1 cellular context compared by ENCODE assay signal in the genomic region with DNA sequence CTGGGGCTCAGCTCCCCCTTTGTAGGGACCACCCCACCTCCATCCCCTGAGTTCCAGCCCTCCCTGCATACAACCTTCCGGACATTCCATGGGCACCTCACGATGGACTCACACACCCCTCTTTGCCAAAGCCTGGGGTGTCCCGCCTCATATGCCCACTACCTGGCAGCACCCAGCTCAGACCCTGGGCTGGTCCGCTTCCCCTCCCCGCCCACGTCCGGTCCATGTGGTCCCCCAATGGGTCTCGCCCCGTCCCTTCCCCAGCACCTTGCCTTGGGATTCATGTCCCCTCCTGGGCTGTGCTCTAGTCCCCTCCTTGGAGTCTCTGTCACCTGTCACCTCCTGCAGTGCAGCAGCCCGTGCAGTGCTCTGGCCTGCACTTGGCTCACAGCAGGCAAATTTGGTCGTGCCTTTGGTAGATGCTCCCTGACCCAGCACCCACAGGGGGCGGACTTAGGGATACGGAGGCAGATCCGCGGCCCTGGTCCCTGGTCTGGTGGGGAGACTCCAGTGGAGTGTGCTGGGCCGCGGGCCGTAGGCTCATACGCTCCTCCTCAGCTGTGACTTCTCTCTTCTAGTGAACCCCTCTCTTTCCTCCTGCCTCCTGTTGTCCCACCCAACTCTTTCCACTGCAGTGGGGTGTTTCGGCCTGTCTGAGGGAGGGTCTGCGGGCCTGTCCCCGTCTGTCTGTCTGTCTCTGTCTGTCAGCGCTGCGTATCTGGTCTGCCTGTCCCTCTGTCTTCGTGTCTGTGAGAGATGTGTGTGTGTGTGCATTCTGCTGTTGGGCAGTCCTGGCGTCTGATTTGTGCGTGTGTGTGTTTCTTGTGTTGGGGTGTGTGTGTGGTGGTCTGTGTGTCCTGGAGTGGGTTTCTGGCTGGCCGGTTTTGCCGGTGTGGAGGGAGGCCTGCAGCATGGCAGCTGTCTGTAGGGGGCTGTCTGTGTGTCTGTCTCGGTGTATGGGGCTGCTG.
TF ChIP-seq lines count a peak whose summit lies in the region.

No MANE protein-coding gene starts in this region.

TF ChIP-seq in GM23338, 12 proteins besides CTCF, POLR2A, EP300 and RAD21 (continued from another document):
- TF ChIP-seq, protein P1, sequence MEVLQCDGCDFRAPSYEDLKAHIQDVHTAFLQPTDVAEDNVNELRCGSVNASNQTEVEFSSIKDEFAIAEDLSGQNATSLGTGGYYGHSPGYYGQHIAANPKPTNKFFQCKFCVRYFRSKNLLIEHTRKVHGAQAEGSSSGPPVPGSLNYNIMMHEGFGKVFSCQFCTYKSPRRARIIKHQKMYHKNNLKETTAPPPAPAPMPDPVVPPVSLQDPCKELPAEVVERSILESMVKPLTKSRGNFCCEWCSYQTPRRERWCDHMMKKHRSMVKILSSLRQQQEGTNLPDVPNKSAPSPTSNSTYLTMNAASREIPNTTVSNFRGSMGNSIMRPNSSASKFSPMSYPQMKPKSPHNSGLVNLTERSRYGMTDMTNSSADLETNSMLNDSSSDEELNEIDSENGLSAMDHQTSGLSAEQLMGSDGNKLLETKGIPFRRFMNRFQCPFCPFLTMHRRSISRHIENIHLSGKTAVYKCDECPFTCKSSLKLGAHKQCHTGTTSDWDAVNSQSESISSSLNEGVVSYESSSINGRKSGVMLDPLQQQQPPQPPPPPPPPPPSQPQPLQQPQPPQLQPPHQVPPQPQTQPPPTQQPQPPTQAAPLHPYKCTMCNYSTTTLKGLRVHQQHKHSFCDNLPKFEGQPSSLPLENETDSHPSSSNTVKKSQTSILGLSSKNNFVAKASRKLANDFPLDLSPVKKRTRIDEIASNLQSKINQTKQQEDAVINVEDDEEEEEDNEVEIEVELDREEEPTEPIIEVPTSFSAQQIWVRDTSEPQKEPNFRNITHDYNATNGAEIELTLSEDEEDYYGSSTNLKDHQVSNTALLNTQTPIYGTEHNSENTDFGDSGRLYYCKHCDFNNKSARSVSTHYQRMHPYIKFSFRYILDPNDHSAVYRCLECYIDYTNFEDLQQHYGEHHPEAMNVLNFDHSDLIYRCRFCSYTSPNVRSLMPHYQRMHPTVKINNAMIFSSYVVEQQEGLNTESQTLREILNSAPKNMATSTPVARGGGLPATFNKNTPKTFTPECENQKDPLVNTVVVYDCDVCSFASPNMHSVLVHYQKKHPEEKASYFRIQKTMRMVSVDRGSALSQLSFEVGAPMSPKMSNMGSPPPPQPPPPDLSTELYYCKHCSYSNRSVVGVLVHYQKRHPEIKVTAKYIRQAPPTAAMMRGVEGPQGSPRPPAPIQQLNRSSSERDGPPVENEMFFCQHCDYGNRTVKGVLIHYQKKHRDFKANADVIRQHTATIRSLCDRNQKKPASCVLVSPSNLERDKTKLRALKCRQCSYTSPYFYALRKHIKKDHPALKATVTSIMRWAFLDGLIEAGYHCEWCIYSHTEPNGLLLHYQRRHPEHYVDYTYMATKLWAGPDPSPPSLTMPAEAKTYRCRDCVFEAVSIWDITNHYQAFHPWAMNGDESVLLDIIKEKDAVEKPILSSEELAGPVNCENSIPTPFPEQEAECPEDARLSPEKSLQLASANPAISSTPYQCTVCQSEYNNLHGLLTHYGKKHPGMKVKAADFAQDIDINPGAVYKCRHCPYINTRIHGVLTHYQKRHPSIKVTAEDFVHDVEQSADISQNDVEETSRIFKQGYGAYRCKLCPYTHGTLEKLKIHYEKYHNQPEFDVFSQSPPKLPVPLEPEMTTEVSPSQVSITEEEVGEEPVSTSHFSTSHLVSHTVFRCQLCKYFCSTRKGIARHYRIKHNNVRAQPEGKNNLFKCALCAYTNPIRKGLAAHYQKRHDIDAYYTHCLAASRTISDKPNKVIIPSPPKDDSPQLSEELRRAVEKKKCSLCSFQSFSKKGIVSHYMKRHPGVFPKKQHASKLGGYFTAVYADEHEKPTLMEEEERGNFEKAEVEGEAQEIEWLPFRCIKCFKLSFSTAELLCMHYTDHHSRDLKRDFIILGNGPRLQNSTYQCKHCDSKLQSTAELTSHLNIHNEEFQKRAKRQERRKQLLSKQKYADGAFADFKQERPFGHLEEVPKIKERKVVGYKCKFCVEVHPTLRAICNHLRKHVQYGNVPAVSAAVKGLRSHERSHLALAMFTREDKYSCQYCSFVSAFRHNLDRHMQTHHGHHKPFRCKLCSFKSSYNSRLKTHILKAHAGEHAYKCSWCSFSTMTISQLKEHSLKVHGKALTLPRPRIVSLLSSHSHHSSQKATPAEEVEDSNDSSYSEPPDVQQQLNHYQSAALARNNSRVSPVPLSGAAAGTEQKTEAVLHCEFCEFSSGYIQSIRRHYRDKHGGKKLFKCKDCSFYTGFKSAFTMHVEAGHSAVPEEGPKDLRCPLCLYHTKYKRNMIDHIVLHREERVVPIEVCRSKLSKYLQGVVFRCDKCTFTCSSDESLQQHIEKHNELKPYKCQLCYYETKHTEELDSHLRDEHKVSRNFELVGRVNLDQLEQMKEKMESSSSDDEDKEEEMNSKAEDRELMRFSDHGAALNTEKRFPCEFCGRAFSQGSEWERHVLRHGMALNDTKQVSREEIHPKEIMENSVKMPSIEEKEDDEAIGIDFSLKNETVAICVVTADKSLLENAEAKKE (CRISPR knock-in tag; IDR thresholded peaks at IDR 0.05): no peak
- TF ChIP-seq ZNF331 (CRISPR knock-in tag; IDR thresholded peaks at IDR 0.05; ENCODE audit: low read depth): no peak
- TF ChIP-seq, protein P2, sequence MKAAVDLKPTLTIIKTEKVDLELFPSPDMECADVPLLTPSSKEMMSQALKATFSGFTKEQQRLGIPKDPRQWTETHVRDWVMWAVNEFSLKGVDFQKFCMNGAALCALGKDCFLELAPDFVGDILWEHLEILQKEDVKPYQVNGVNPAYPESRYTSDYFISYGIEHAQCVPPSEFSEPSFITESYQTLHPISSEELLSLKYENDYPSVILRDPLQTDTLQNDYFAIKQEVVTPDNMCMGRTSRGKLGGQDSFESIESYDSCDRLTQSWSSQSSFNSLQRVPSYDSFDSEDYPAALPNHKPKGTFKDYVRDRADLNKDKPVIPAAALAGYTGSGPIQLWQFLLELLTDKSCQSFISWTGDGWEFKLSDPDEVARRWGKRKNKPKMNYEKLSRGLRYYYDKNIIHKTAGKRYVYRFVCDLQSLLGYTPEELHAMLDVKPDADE (IDR thresholded peaks at IDR 0.05): no peak
- no peak for TF ChIP-seq EZH2phosphoT487 (IDR thresholded peaks at IDR 0.05; ENCODE audit: unreplicated experiment)
- no peak for TF ChIP-seq STAT1 (IDR thresholded peaks at IDR 0.05; ENCODE audit: unreplicated experiment)
- no peak for TF ChIP-seq NANOG (IDR thresholded peaks at IDR 0.05; ENCODE audit: borderline replicate concordance)
TF ChIP-seq in GM23338: peak in this region for 0.
